22 cellular contexts compared by ENCODE assay signal in genomic region chr3:41317298-41317697, GRCh38.
"Had no signal": no experiment of that assay in that cellular context is flagged by ENCODE, and none has a peak within 500 bp of the region (broad histone marks: within the 10 kb centered on the region; RNA-seq: fewer than 3 reads in every experiment).

No MANE protein-coding gene starts in this region.

- H3K4me3 ChIP-seq: SK-N-MC had no signal

- DNase-seq: activated B cell treated with CpG ODN at 0.5 μM for 24 hours; activated CD4-positive, alpha-beta memory T cell treated with anti-CD3 and anti-CD28 coated beads for 36 hours; activated CD4-positive, alpha-beta T cell treated with anti-CD3 and anti-CD28 coated beads, Interleukin-2, amount 10 ng/mL, durations not matched to agents 7 days and 5 days; activated CD8-positive, alpha-beta memory T cell treated with anti-CD3 and anti-CD28 coated beads for 24 hours; activated effector memory CD4-positive, alpha-beta T cell treated with anti-CD3 and anti-CD28 coated beads, Interleukin-2, amount 50 U/mL, for 16 hours; activated naive CD4-positive, alpha-beta T cell treated with Interleukin-2 at 50 U/mL for 16 hours; activated T-cell treated with anti-CD3 and anti-CD28 coated beads, Interleukin-2, amount 50 U/mL, for 4 hours; amygdala; cerebellar nuclear complex; Kasumi-1; NCI-H1105 treated with DMSO at 0.1 percent for 48 hours; NCI-H1436 treated with DMSO at 0.1 percent for 48 hours; NCI-H187; NCI-H2081 treated with DMSO at 0.1 percent for 48 hours; NCI-H446; NCI-H524; SIG-M5; T-cell; T-helper 2 cell; T1000 had no signal

- FAIRE-seq: TTC549 had no signal

- ATAC-seq: activated T-cell treated with anti-CD3 and anti-CD28 coated beads, Interleukin-2, amount 50 U/mL, for 4 hours; T-cell had no signal

- H3K27ac ChIP-seq: SK-N-MC had no signal
